ENCODE assay signal across 20 cellular contexts in the genomic region with DNA sequence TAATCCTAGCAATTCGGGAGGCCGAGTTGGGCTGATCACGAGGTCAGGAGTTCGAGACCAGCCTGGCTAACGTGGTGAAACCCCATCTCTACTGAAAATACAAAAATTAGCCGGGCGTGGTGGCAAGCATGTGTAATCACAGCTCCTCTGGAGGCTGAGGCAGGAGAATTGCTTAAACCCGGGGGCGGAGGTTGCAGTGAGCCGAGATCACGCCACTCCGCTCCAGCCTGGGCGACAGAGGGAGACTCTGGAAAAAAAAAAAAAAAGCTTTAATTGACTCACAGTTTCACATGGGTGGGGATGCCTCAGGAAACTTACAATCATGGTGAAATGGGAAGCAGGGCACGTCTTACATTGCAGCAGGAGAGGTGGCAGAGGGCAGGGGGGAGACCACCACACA. TPM values are rescaled to one million over a fixed set of nuclear protein-coding genes. Genes with fewer than 3 reads are reported as not detected.
A peak's percentile ranks its signal among the peaks of the same experiment; 100 is the strongest.
DNase-seq lines count a peak whose midpoint lies in the region; ATAC-seq and TF ChIP-seq lines count a peak whose summit lies in the region.
"Had no signal": no experiment of that assay in that cellular context is flagged by ENCODE, and none has a peak within 500 bp of the region (broad histone marks: within the 10 kb centered on the region; RNA-seq: fewer than 3 reads in every experiment).

No MANE protein-coding gene starts in this region.

- no peak for ATAC-seq in foreskin keratinocyte
- ATAC-seq: CD8-positive, alpha-beta T cell had no signal

- no peaks in the 10 kb centered on the region for H3K27me3 ChIP-seq in foreskin keratinocyte
- no peaks in the 10 kb centered on the region for H3K27me3 ChIP-seq in Peyer's patch
- H3K27me3 ChIP-seq: ascending aorta, esophagus muscularis mucosa, right atrium auricular region had no signal

- no peaks in the 10 kb centered on the region for H3K27me3 Mint-ChIP-seq in activated CD4-positive, alpha-beta T cell treated with anti-CD3 and anti-CD28 coated beads, Interleukin-2, amount 10 ng/mL, durations not matched to agents 24 days and 14 days
- H3K27me3 Mint-ChIP-seq in activated CD4-positive, alpha-beta memory T cell treated with anti-CD3 and anti-CD28 coated beads, Interleukin-2, amount 10 ng/mL, durations not matched to agents 7 days and 5 days, result no peaks in the 10 kb centered on the region

- POLR2A ChIA-PET in activated CD4-positive, alpha-beta memory T cell treated with anti-CD3 and anti-CD28 coated beads, Interleukin-2, amount 10 ng/mL, durations not matched to agents 7 days and 5 days (lab: Charles Lee), result interaction anchor here (4.4 to 18.6 kb wide), 2 partner anchors 23 to 31 kb away, joined by 19 to 819 read pairs; a partner anchor contains a TSS

- no peaks in the 10 kb centered on the region for H3K9me3 ChIP-seq in Peyer's patch
- H3K9me3 ChIP-seq: ascending aorta, esophagus muscularis mucosa, right atrium auricular region, SK-N-SH had no signal

- CTCF ChIA-PET in activated CD4-positive, alpha-beta memory T cell treated with anti-CD3 and anti-CD28 coated beads, Interleukin-2, amount 10 ng/mL, durations not matched to agents 7 days and 5 days (lab: Charles Lee), result interaction anchor here (0.6 to 11.5 kb wide), 2 partner anchors 30 to 49 kb away, joined by 3 to 346 read pairs; a partner anchor contains a TSS

- intact Hi-C loops in activated CD4-positive, alpha-beta T cell treated with anti-CD3 and anti-CD28 coated beads, Interleukin-2, amount 10 ng/mL, durations not matched to agents 24 days and 14 days (cut with micrococcal nuclease), result no loop called here

- peaks cover 47% of the 10 kb centered on the region for H3K36me3 Mint-ChIP-seq in activated CD4-positive, alpha-beta T cell treated with anti-CD3 and anti-CD28 coated beads, Interleukin-2, amount 10 ng/mL, durations not matched to agents 24 days and 14 days (ENCODE audit: low read depth)
- H3K36me3 Mint-ChIP-seq in activated CD4-positive, alpha-beta memory T cell treated with anti-CD3 and anti-CD28 coated beads, Interleukin-2, amount 10 ng/mL, durations not matched to agents 7 days and 5 days (ENCODE audit: low read depth), result peaks cover 41% of the 10 kb centered on the region

- TF ChIP-seq CTCF in foreskin keratinocyte (conservative IDR thresholded peaks at IDR 0.05), result no peak
- no peak for TF ChIP-seq CTCF in Peyer's patch (IDR thresholded peaks at IDR 0.05)

- no peaks in the 10 kb centered on the region for H3K36me3 ChIP-seq in Peyer's patch
- H3K36me3 ChIP-seq: ascending aorta, esophagus muscularis mucosa, right atrium auricular region, WERI-Rb-1 had no signal

- TF ChIP-seq POLR2A in Peyer's patch (IDR thresholded peaks at IDR 0.05), result no peak

- no peak for DNase-seq in activated CD4-positive, alpha-beta T cell treated with anti-CD3 and anti-CD28 coated beads, Interleukin-2, amount 10 ng/mL, durations not matched to agents 24 days and 14 days
- DNase-seq in activated CD4-positive, alpha-beta T cell treated with anti-CD3 and anti-CD28 coated beads for 4 hours, result no peak
- DNase-seq in Daoy (ENCODE audit: low read depth) (peak; percentile 13), foreskin keratinocyte (no peak), Peyer's patch (no peak), COLO668 (lab: John Stamatoyannopoulos, UW; ENCODE audit: unreplicated experiment) (no peak), NCI-H1048 (lab: John Stamatoyannopoulos, UW) (no peak)
- no peak for DNase-seq in activated CD4-positive, alpha-beta memory T cell treated with anti-CD3 and anti-CD28 coated beads, Interleukin-2, amount 10 ng/mL, durations not matched to agents 7 days and 5 days
- DNase-seq: CD8-positive, alpha-beta T cell; EL; Kasumi-1; kidney glomerular epithelial cell; NCI-H187 treated with DMSO at 0.1 percent for 48 hours; NCI-H510A; OCI-M1; SK-N-SH; WERI-Rb-1 had no signal

- H3K27ac ChIP-seq in foreskin keratinocyte (peak overlapping the region; percentile 20), Peyer's patch (no peak overlapping the region)
- H3K27ac ChIP-seq: ascending aorta, esophagus muscularis mucosa, right atrium auricular region, WERI-Rb-1 had no signal

- H3K27ac Mint-ChIP-seq in activated CD4-positive, alpha-beta T cell treated with anti-CD3 and anti-CD28 coated beads, Interleukin-2, amount 10 ng/mL, durations not matched to agents 24 days and 14 days, result peak overlapping the region; percentile 58
- no peak overlapping the region for H3K27ac Mint-ChIP-seq in activated CD4-positive, alpha-beta memory T cell treated with anti-CD3 and anti-CD28 coated beads, Interleukin-2, amount 10 ng/mL, durations not matched to agents 7 days and 5 days
- H3K27ac Mint-ChIP-seq: CD8-positive, alpha-beta T cell had no signal

- H3K9me3 Mint-ChIP-seq in activated CD4-positive, alpha-beta T cell treated with anti-CD3 and anti-CD28 coated beads, Interleukin-2, amount 10 ng/mL, durations not matched to agents 24 days and 14 days, result no peaks in the 10 kb centered on the region
- no peaks in the 10 kb centered on the region for H3K9me3 Mint-ChIP-seq in activated CD4-positive, alpha-beta memory T cell treated with anti-CD3 and anti-CD28 coated beads, Interleukin-2, amount 10 ng/mL, durations not matched to agents 7 days and 5 days
- H3K9me3 Mint-ChIP-seq: CD8-positive, alpha-beta T cell had no signal

- H3K4me1 Mint-ChIP-seq in activated CD4-positive, alpha-beta T cell treated with anti-CD3 and anti-CD28 coated beads, Interleukin-2, amount 10 ng/mL, durations not matched to agents 24 days and 14 days, result peaks cover 30% of the 10 kb centered on the region
- peaks cover 45% of the 10 kb centered on the region for H3K4me1 Mint-ChIP-seq in activated CD4-positive, alpha-beta memory T cell treated with anti-CD3 and anti-CD28 coated beads, Interleukin-2, amount 10 ng/mL, durations not matched to agents 7 days and 5 days

- H3K4me3 ChIP-seq in Peyer's patch, result no peak overlapping the region
- H3K4me3 ChIP-seq: ascending aorta, esophagus muscularis mucosa, right atrium auricular region had no signal

- H3K4me3 Mint-ChIP-seq in activated CD4-positive, alpha-beta T cell treated with anti-CD3 and anti-CD28 coated beads, Interleukin-2, amount 10 ng/mL, durations not matched to agents 24 days and 14 days, result peak overlapping the region; percentile 66
- H3K4me3 Mint-ChIP-seq in activated CD4-positive, alpha-beta memory T cell treated with anti-CD3 and anti-CD28 coated beads, Interleukin-2, amount 10 ng/mL, durations not matched to agents 7 days and 5 days, result peak overlapping the region; percentile 58
- H3K4me3 Mint-ChIP-seq: CD8-positive, alpha-beta T cell had no signal

- H3K4me1 ChIP-seq in foreskin keratinocyte, result no peaks in the 10 kb centered on the region
- peaks cover 0 to 8% (median 0%) of the 10 kb centered on the region in 4 donors for H3K4me1 ChIP-seq in Peyer's patch

RNA-seq across cellular contexts. Expression of a gene that starts 30.6 kb away (rescaled TPM):
- 362 and 366 TPM in 2 replicates for total RNA-seq in activated CD4-positive, alpha-beta T cell treated with anti-CD3 and anti-CD28 coated beads, Interleukin-2, amount 10 ng/mL, durations not matched to agents 24 days and 14 days
- 7.6 and 9.0 TPM in 2 replicates for total RNA-seq in Daoy (2014; rRNA removed; shearing (Covaris generic))
- 100 to 1,000 TPM; 659 to 664 TPM for total RNA-seq in activated CD4-positive, alpha-beta memory T cell treated with anti-CD3 and anti-CD28 coated beads, Interleukin-2, amount 10 ng/mL, durations not matched to agents 7 days and 5 days
- total RNA-seq in foreskin keratinocyte, result 10.8 and 12.2 TPM in 2 replicates
- polyA plus RNA-seq in foreskin keratinocyte, result 6.3 and 6.5 TPM in 2 replicates
- total RNA-seq in Peyer's patch, result 10 to 100 TPM in 2 of 4 donors, 1 to 10 TPM in 2; 1.9 to 69.3 (median 11.2) TPM
